Comparison of ENCODE assay signal across 8 cellular contexts in genomic region chr14:73238262-73238852, GRCh38. TPM values are rescaled to one million over a fixed set of nuclear protein-coding genes. Genes with fewer than 3 reads are reported as not detected.
A peak's percentile ranks its signal among the peaks of the same experiment; 100 is the strongest.
DNase-seq lines count a peak whose midpoint lies in the region; ATAC-seq and TF ChIP-seq lines count a peak whose summit lies in the region.

No MANE protein-coding gene starts in this region.

- H3K27ac Mint-ChIP-seq in central memory CD8-positive, alpha-beta T cell (ENCODE audit: low read depth), result no peak overlapping the region

- intact Hi-C loops in uterus (cut with DNase I; ENCODE audit: low total_unique reads), result no loop called here

- CTCF ChIA-PET in GM10248 (lab: Yijun Ruan, JAX), result interaction anchor here (0.9 kb wide), 1 partner anchor 8 kb away, joined by 3 read pairs; no protein-coding TSS in a partner anchor

- no peaks in the 10 kb centered on the region for H3K9me3 Mint-ChIP-seq in central memory CD8-positive, alpha-beta T cell

- peak; percentile 26 for DNase-seq in GM04504 (ENCODE audit: low read depth)
- DNase-seq in NB4 (ENCODE audit: low read depth), result peak; percentile 63
- no peak for DNase-seq in central memory CD8-positive, alpha-beta T cell (ENCODE audit: low spot score in 2 of 2)
- no peak for DNase-seq in uterus
- no peak for DNase-seq in GM10248 (ENCODE audit: extremely low spot score)
- DNase-seq in NCI-H526 treated with DMSO at 0.1 percent for 48 hours (lab: John Stamatoyannopoulos, UW), result no peak

- H3K4me1 Mint-ChIP-seq in central memory CD8-positive, alpha-beta T cell, result peaks cover 12% of the 10 kb centered on the region

- H3K9me3 ChIP-seq in mesodermal cell (ENCODE audit: control insufficient read depth, low read length), result no peaks in the 10 kb centered on the region
- H3K9me3 ChIP-seq in uterus, result no peaks in the 10 kb centered on the region

- 1 to 7% methylated on average over 13 to 22 of the region's 25 CpGs for WGBS in mesodermal cell (ENCODE audit: insufficient coverage in 2 of 2), 2 experiments

- TF ChIP-seq POLR2A in NB4 (IDR thresholded peaks at IDR 0.05; ENCODE audit: extremely low read depth, insufficient read length) (no peak), uterus (IDR thresholded peaks at IDR 0.05) (no peak)

- no peak for ATAC-seq in central memory CD8-positive, alpha-beta T cell (replicated peaks; ENCODE audit: extremely low read depth, poor library complexity, severe bottlenecking)
- no peak for ATAC-seq in HG03469 (IDR thresholded peaks at IDR 0.05; ENCODE audit: unreplicated experiment)

- H3K4me3 ChIP-seq in NB4 (ENCODE audit: low read depth, low read length) (no peak overlapping the region), mesodermal cell (ENCODE audit: extremely low read depth, insufficient read depth, low read length, poor library complexity, severe bottlenecking) (peak overlapping the region; percentile 28), uterus (peak overlapping the region; percentile 39 to 60)

- no peaks in the 10 kb centered on the region for H3K36me3 Mint-ChIP-seq in central memory CD8-positive, alpha-beta T cell (ENCODE audit: insufficient read depth)

- TF ChIP-seq CTCF in NB4 (IDR thresholded peaks at IDR 0.05; ENCODE audit: low read depth, low read length) (no peak), uterus (IDR thresholded peaks at IDR 0.05) (no peak), GM10248 (IDR thresholded peaks at IDR 0.05; ENCODE audit: control extremely low read depth, extremely low read depth, low read depth, missing control alignments) (no peak)

- POLR2A ChIA-PET in GM10248 (lab: Yijun Ruan, JAX), result no interaction called here

- no peaks in the 10 kb centered on the region for H3K36me3 ChIP-seq in mesodermal cell (ENCODE audit: control insufficient read depth, insufficient read depth, low read length)
- H3K36me3 ChIP-seq in uterus, result no peaks in the 10 kb centered on the region

- peak overlapping the region; percentile 16 for H3K4me3 Mint-ChIP-seq in central memory CD8-positive, alpha-beta T cell

- H3K27ac ChIP-seq in mesodermal cell (ENCODE audit: low read depth, low read length, severe bottlenecking) (no peak overlapping the region), uterus (peak overlapping the region; percentile 65 to 74)

- H3K4me1 ChIP-seq in mesodermal cell (ENCODE audit: control insufficient read depth, insufficient read depth, low read length, poor library complexity, severe bottlenecking) (peaks cover 25% of the 10 kb centered on the region), uterus (peaks cover 0 to 15% of the 10 kb centered on the region in 2 donors)

- no peaks in the 10 kb centered on the region for H3K27me3 ChIP-seq in uterus

- peaks cover 92% of the 10 kb centered on the region for H3K27me3 Mint-ChIP-seq in central memory CD8-positive, alpha-beta T cell

RNA-seq across cellular contexts. Expression of gene PAPLN, which starts 1.1 kb away (rescaled TPM):
- 1.3 TPM for polyA plus RNA-seq in mesodermal cell (2013, experiment 1 of 2)
- polyA plus RNA-seq in mesodermal cell (2013, experiment 2 of 2), result 1.3 TPM
- total RNA-seq in uterus, result 10 to 100 TPM; 16.5 to 40.2 (median 33.1) TPM

Comparison
In these comparisons a context has a peak if more than half of its experiments do, and no peak if none do; other contexts are left out.
1. DNase-seq: peak in GM04504 (single experiment) and NB4 (single experiment); none in central memory CD8-positive, alpha-beta T cell (0 of 2), uterus (0 of 2), GM10248 (single experiment) and NCI-H526 treated with DMSO at 0.1 percent for 48 hours (single experiment).